ENCODE assay signal across 1 cellular context in genomic region chr15:66581972-66582537, GRCh38.
TF ChIP-seq lines count a peak whose summit lies in the region.

No MANE protein-coding gene starts in this region.

TF ChIP-seq in K562, 482 proteins besides CTCF, POLR2A, EP300 and RAD21 (continued from another document and continues in another):
- TF ChIP-seq ZHX1 (conservative IDR thresholded peaks at IDR 0.05; ENCODE audit: low read length) (no peak), ZSCAN29 (IDR thresholded peaks at IDR 0.05) (no peak), ZBTB12 (CRISPR knock-in tag; IDR thresholded peaks at IDR 0.05) (no peak), ZBTB7A (IDR thresholded peaks at IDR 0.05; ENCODE audit: borderline replicate concordance, control insufficient read depth, low read depth, low read length) (no peak), ZNF41 (CRISPR knock-in tag; conservative IDR thresholded peaks at IDR 0.05) (peak; percentile 75), ZNF277 (CRISPR knock-in tag; IDR thresholded peaks at IDR 0.05; ENCODE audit: borderline replicate concordance) (no peak), BMI1 (IDR thresholded peaks at IDR 0.05; ENCODE audit: low read length) (no peak), NCOA4 (IDR thresholded peaks at IDR 0.05; ENCODE audit: partially characterized antibody) (no peak), ZKSCAN8 (CRISPR knock-in tag; IDR thresholded peaks at IDR 0.05) (no peak), MYBL2 (IDR thresholded peaks at IDR 0.05; ENCODE audit: low read depth) (no peak), MYBL2 (CRISPR knock-in tag; IDR thresholded peaks at IDR 0.05; ENCODE audit: borderline replicate concordance) (no peak), HNRNPL (IDR thresholded peaks at IDR 0.05; ENCODE audit: low read depth, low read length) (no peak), ZMIZ1 (IDR thresholded peaks at IDR 0.05; ENCODE audit: low read depth in 2 of 2, low read length in 2 of 2) (peak in 1 of 2 experiments; percentile 43; a peak in 1 of 4 replicates), MEF2D (tag; conservative IDR thresholded peaks at IDR 0.05; ENCODE audit: low read depth) (no peak), TCF15 (CRISPR knock-in tag; IDR thresholded peaks at IDR 0.05) (no peak), XRCC3 (IDR thresholded peaks at IDR 0.05) (no peak), ZNF561 (CRISPR knock-in tag; conservative IDR thresholded peaks at IDR 0.05) (no peak), ZNF785 (CRISPR knock-in tag; IDR thresholded peaks at IDR 0.05) (no peak), TAF1 (IDR thresholded peaks at IDR 0.05; ENCODE audit: control insufficient read depth, extremely low read depth, insufficient read depth, low read length, severe bottlenecking) (peak; percentile 95), ZNF639 (CRISPR knock-in tag; conservative IDR thresholded peaks at IDR 0.05 in 1 of 2, IDR thresholded peaks at IDR 0.05 in 1 of 2) (no peak), E2F3 (CRISPR knock-in tag; IDR thresholded peaks at IDR 0.05) (no peak), L3MBTL2 (IDR thresholded peaks at IDR 0.05) (peak; percentile 22), ZNF316 (IDR thresholded peaks at IDR 0.05) (no peak), ZBTB11 (CRISPR knock-in tag; IDR thresholded peaks at IDR 0.05) (no peak), MTF1 (CRISPR knock-in tag; IDR thresholded peaks at IDR 0.05; ENCODE audit: borderline replicate concordance) (no peak), ZNF518B (CRISPR knock-in tag; IDR thresholded peaks at IDR 0.05) (no peak), KHSRP (IDR thresholded peaks at IDR 0.05) (no peak), EP400 (IDR thresholded peaks at IDR 0.05) (peak; percentile 98), NFE2L1 (tag; IDR thresholded peaks at IDR 0.05; ENCODE audit: borderline replicate concordance, low read depth) (no peak), IRF1 (CRISPR knock-in tag; IDR thresholded peaks at IDR 0.05; ENCODE audit: borderline replicate concordance) (no peak), ZNF217 (CRISPR knock-in tag; IDR thresholded peaks at IDR 0.05) (no peak), PHF8 (IDR thresholded peaks at IDR 0.05; ENCODE audit: borderline replicate concordance, low read length) (peak; percentile 87), POU5F1 (IDR thresholded peaks at IDR 0.05; ENCODE audit: borderline replicate concordance, low read depth, low read length, partially characterized antibody) (no peak), DDX20 (tag; IDR thresholded peaks at IDR 0.05; ENCODE audit: low read depth) (no peak), ELF4 (CRISPR knock-in tag; IDR thresholded peaks at IDR 0.05) (peak; percentile 91), ZBTB34 (CRISPR knock-in tag; IDR thresholded peaks at IDR 0.05) (no peak), TCF3 (CRISPR knock-in tag; IDR thresholded peaks at IDR 0.05) (no peak), SETDB1 (IDR thresholded peaks at IDR 0.05; ENCODE audit: low read length) (no peak), HINFP (tag; conservative IDR thresholded peaks at IDR 0.05; ENCODE audit: low read depth) (no peak), CEBPB (tag; IDR thresholded peaks at IDR 0.05) (peak; percentile 93), NONO (IDR thresholded peaks at IDR 0.05; ENCODE audit: low read depth in 2 of 2, low read length in 1 of 2) (peak; percentile 60 to 79; a peak in 3 of 4 replicates)
